8 cellular contexts compared by ENCODE assay signal in the genomic region with DNA sequence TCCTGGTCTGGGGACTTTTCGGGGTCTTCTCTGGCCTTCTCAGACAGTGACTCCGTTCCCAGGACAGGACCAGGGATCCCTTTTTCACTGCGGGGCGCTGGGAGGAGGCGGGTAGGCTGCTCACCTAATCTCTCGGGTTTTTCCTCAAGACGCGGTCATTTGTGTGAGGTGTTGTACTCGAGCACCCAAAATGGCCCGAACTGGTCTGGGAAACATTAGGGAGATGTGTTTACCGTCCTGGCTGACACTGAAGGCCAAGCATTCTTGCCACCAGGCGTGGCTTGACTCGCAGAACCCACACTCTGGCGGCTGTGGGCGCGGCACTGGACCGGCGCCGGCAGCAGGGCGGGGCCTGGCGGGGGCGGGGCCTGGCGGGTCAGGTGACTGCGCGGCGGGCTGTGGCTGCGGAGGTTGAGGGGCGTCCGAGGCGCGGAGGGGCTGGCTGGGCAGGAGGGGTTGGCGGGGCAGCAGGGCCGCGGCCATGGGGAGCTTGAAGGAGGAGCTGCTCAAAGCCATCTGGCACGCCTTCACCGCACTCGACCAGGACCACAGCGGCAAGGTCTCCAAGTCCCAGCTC. TPM values are rescaled to one million over a fixed set of nuclear protein-coding genes. Genes with fewer than 3 reads are reported as not detected.
DNase-seq lines count a peak whose midpoint lies in the region; TF ChIP-seq lines count a peak whose summit lies in the region.

Gene SWAP70, plus strand, starts transcription at position 379 of the 577 bp plus-strand sequence. Its CDS starts 103 bp downstream, at position 482.

- H3K4me3 Mint-ChIP-seq in Calu3 (ENCODE audit: low read depth, unreplicated experiment) = peak within 1 kb of the TSS; percentile 86

- no peak for TF ChIP-seq CTCF in Calu3 (IDR thresholded peaks at IDR 0.05; ENCODE audit: unreplicated experiment)
- TF ChIP-seq CTCF in GM20000 (IDR thresholded peaks at IDR 0.05; ENCODE audit: extremely low read depth, missing control alignments) = no peak
- peak; percentile 55 for TF ChIP-seq CTCF in foreskin fibroblast (IDR thresholded peaks at IDR 0.05; ENCODE audit: low read depth, low read length)

- no peaks in the 10 kb centered on the region for H3K36me3 ChIP-seq in neuron (ENCODE audit: insufficient read depth, low read length)
- no peaks in the 10 kb centered on the region for H3K36me3 ChIP-seq in stomach smooth muscle (ENCODE audit: control insufficient read depth in 2 of 2, insufficient read depth in 2 of 2, low read length in 2 of 2)

- H3K4me3 ChIP-seq in foreskin fibroblast (ENCODE audit: low read depth in 1 of 2, low read length in 2 of 2) (peak within 1 kb of the TSS; percentile 92 to 95), neuron (ENCODE audit: low read length) (peak within 1 kb of the TSS; percentile 84), stomach smooth muscle (ENCODE audit: low read length in 2 of 2) (peak within 1 kb of the TSS; percentile 93 to 96)

- CTCF ChIA-PET in Calu3 (lab: Charles Lee) = no interaction called here

- peak within 1 kb of the TSS; percentile 79 for H2AFZ ChIP-seq in neuron (ENCODE audit: low read depth, low read length)

- peak within 1 kb of the TSS; percentile 86 for H3K27ac ChIP-seq in stomach smooth muscle (ENCODE audit: low read length)

- H3K36me3 Mint-ChIP-seq in Calu3 (ENCODE audit: insufficient read depth, unreplicated experiment) = peaks cover 20% of the 10 kb centered on the region

- peaks cover 6% of the 10 kb centered on the region for H3K4me1 ChIP-seq in neuron (ENCODE audit: insufficient read depth, low read length)
- H3K4me1 ChIP-seq in stomach smooth muscle (ENCODE audit: control insufficient read depth, insufficient read depth, low read length) = peaks cover 8% of the 10 kb centered on the region

- peak within 1 kb of the TSS; percentile 61 for H3K27ac Mint-ChIP-seq in Calu3 (ENCODE audit: unreplicated experiment)

- peaks cover 2% of the 10 kb centered on the region for H3K9me3 Mint-ChIP-seq in Calu3 (ENCODE audit: low read depth, unreplicated experiment)

- H3K9me3 ChIP-seq in neuron (ENCODE audit: low read length) (peaks cover 5% of the 10 kb centered on the region), stomach smooth muscle (ENCODE audit: control insufficient read depth in 2 of 2, low read length in 2 of 2) (peaks cover 0 to 6% of the 10 kb centered on the region in 2 donors)

- H3K4me1 Mint-ChIP-seq in Calu3 (ENCODE audit: low read depth, unreplicated experiment) = peaks cover 9% of the 10 kb centered on the region

- BruUV-seq in Calu3 (replicated peaks; lab: Mats Ljungman, UMichigan) = no TSS peak

- H3K9ac ChIP-seq in stomach smooth muscle (ENCODE audit: low read length in 2 of 2) = peak within 1 kb of the TSS; percentile 87 to 88

- intact Hi-C loops in Calu3 (cut with micrococcal nuclease; ENCODE audit: unreplicated experiment) = loop anchor here (5.0 kb wide), 1 partner anchor 51 kb away; no protein-coding TSS in a partner anchor

- no peaks in the 10 kb centered on the region for H3K27me3 Mint-ChIP-seq in Calu3 (ENCODE audit: unreplicated experiment)

- H3K27me3 ChIP-seq in neuron (ENCODE audit: insufficient read depth, low read length) = no peaks in the 10 kb centered on the region
- no peaks in the 10 kb centered on the region for H3K27me3 ChIP-seq in stomach smooth muscle (ENCODE audit: control insufficient read depth in 1 of 2, insufficient read depth in 2 of 2, low read length in 2 of 2)

- peak; percentile 93 for DNase-seq in Calu3
- peak; percentile 93 for DNase-seq in GM20000 (ENCODE audit: low spot score)
- DNase-seq in HS-5 (ENCODE audit: low read depth) = peak; percentile 73
- DNase-seq in RKO (ENCODE audit: low spot score) = peak; percentile 87
- DNase-seq in activated gamma-delta T cell (lab: John Stamatoyannopoulos, UW) = peak; percentile 62
- DNase-seq in foreskin fibroblast = peak; percentile 86 to 94

RNA-seq across cellular contexts. Expression of gene SWAP70, which starts in this region (rescaled TPM):
- 19.9 and 20.7 TPM in 2 replicates for total RNA-seq in Calu3 (2022)

Comparison
In these comparisons a context has a peak if more than half of its experiments do, and no peak if none do; other contexts are left out.
1. Peak in every context shown above with its lines: DNase-seq, H3K4me3 ChIP-seq and H3K27ac ChIP-seq.